In the genomic region with DNA sequence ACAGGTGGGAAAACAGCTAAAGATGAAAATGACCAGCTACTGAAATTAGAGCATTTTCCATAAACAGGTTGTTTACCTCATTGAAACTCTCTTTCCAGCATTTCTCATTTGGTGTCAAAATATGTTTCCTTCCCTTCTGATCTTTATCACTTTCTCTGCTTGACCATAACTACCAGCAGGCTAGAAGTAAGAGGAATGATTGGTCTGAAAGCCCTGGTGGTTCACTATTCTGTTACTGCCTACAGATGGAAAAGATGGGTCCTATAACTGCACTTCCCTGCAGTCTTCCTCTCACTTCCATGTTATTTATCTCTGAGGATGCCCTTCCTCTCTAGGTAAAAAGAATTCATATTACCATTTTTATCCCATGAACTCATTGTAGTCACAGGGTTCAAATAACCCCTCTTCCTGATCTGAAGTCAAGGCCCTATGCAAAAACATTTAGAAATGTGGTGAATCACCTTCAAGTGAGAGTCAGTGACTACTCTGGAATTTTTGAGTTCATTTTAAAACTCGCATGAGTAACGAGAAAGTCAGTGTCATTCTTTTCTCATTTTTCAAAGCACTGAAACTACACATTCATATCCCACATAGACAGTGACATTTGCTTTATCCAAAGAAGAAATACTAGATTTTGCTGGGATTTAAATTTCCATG, we compare ENCODE assay signal across 11 cellular contexts. TPM values are rescaled to one million over a fixed set of nuclear protein-coding genes. Genes with fewer than 3 reads are reported as not detected.
A peak's percentile ranks its signal among the peaks of the same experiment; 100 is the strongest.
DNase-seq lines count a peak whose midpoint lies in the region; ATAC-seq lines count a peak whose summit lies in the region.
"Had no signal": no experiment of that assay in that cellular context is flagged by ENCODE, and none has a peak within 500 bp of the region (broad histone marks: within the 10 kb centered on the region; RNA-seq: fewer than 3 reads in every experiment).

No MANE protein-coding gene starts in this region.

- DNase-seq in ELR (ENCODE audit: low read depth) (peak; percentile 96), RKO (ENCODE audit: low spot score) (peak; percentile 99), pulmonary artery endothelial cell (ENCODE audit: low read depth, low spot score) (peak; percentile 30), ureter (ENCODE audit: low spot score) (no peak)
- no peak for DNase-seq in activated CD4-positive, alpha-beta T cell treated with anti-CD3 and anti-CD28 coated beads for 1 hour
- no peak for DNase-seq in activated CD8-positive, alpha-beta memory T cell treated with anti-CD3 and anti-CD28 coated beads, Interleukin-2, amount 50 U/mL, for 48 hours
- DNase-seq: kidney had no signal

- peak; percentile 45 for ATAC-seq in esophagus mucosa
- no peak for ATAC-seq in GM21528 (IDR thresholded peaks at IDR 0.05; ENCODE audit: low FRiP score, unreplicated experiment)
- ATAC-seq: sciatic nerve had no signal

RNA-seq across cellular contexts. Expression of gene ZNF474, which starts 51.6 kb away (rescaled TPM):
- total RNA-seq in esophagus mucosa, result not detected
- 0.07 TPM in 2 replicates for total RNA-seq in pulmonary artery endothelial cell
- 0.26 TPM for total RNA-seq in ureter
- total RNA-seq: activated CD8-positive, alpha-beta memory T cell treated with anti-CD3 and anti-CD28 coated beads for 36 hours had no signal

Comparison
In these comparisons a context has a peak if more than half of its experiments do, and no peak if none do; other contexts are left out.
1. DNase-seq: peak in ELR (single experiment), RKO (single experiment) and pulmonary artery endothelial cell (single experiment); none in ureter (single experiment), activated CD4-positive, alpha-beta T cell treated with anti-CD3 and anti-CD28 coated beads for 1 hour (single experiment) and activated CD8-positive, alpha-beta memory T cell treated with anti-CD3 and anti-CD28 coated beads, Interleukin-2, amount 50 U/mL, for 48 hours (single experiment).